Comparison of ENCODE assay signal across 19 cellular contexts in genomic region chr1:7121622-7121988, GRCh38.
A peak's percentile ranks its signal among the peaks of the same experiment; 100 is the strongest.
DNase-seq lines count a peak whose midpoint lies in the region; ATAC-seq and TF ChIP-seq lines count a peak whose summit lies in the region.
"Had no signal": no experiment of that assay in that cellular context is flagged by ENCODE, and none has a peak within 500 bp of the region (broad histone marks: within the 10 kb centered on the region; RNA-seq: fewer than 3 reads in every experiment).

No MANE protein-coding gene starts in this region.

- peaks cover 6 to 12% of the 10 kb centered on the region in 2 donors for H3K4me1 ChIP-seq in gastrocnemius medialis

- peak; percentile 18 to 47 for ATAC-seq in gastrocnemius medialis
- ATAC-seq in HG02763 (IDR thresholded peaks at IDR 0.05; ENCODE audit: unreplicated experiment) = no peak
- no peak for ATAC-seq in GM21367 (IDR thresholded peaks at IDR 0.05; ENCODE audit: unreplicated experiment)
- ATAC-seq in HG02938 (IDR thresholded peaks at IDR 0.05; ENCODE audit: unreplicated experiment) = no peak
- ATAC-seq in natural killer cell = no peak
- ATAC-seq: naive thymus-derived CD8-positive, alpha-beta T cell; T-helper 17 cell had no signal

- in situ Hi-C loops in gastrocnemius medialis (cut with MboI; ENCODE audit: low sequenced_read_pairs in 4 of 4) = no loop called here

- no peak overlapping the region for H3K4me3 Mint-ChIP-seq in natural killer cell
- H3K4me3 Mint-ChIP-seq: activated B cell treated with CpG ODN at 0.5 μM for 24 hours; CD8-positive, alpha-beta memory T cell; naive thymus-derived CD8-positive, alpha-beta T cell; T-helper 17 cell had no signal

- H3K9me3 Mint-ChIP-seq in natural killer cell = no peaks in the 10 kb centered on the region
- H3K9me3 Mint-ChIP-seq: activated B cell treated with CpG ODN at 0.5 μM for 24 hours had no signal

- DNase-seq in DMS79 (lab: John Stamatoyannopoulos, UW) = peak; percentile 27
- DNase-seq in astrocyte of the hippocampus (ENCODE audit: low read depth, low spot score) = peak; percentile 86
- peak in 45 of 51 donors; percentile 3 to 79 (median 54) for DNase-seq in hypothalamus (lab: John Stamatoyannopoulos, UW)
- peak; percentile 31 to 50 for DNase-seq in gastrocnemius medialis
- DNase-seq in natural killer cell = no peak
- DNase-seq: activated B cell treated with CpG ODN at 0.5 μM for 24 hours; brain microvascular endothelial cell; CD8-positive, alpha-beta memory T cell; effector CD4-positive, alpha-beta T cell; naive thymus-derived CD8-positive, alpha-beta T cell; NCI-H2171; stimulated activated CD4-positive, alpha-beta T cell treated with anti-CD3 and anti-CD28 coated beads, Interleukin-4, amount 100 ng/mL, for 1 hour; stimulated activated CD8-positive, alpha-beta memory T cell treated with anti-CD3 and anti-CD28 coated beads, Interleukin-4, amount 100 ng/mL, for 48 hours; T-helper 17 cell; trophoblast cell had no signal

- H3K27ac ChIP-seq in gastrocnemius medialis = peak overlapping the region in 1 of 4 donors; percentile 27
- H3K27ac ChIP-seq: brain microvascular endothelial cell had no signal

- no peaks in the 10 kb centered on the region for H3K4me1 Mint-ChIP-seq in natural killer cell
- H3K4me1 Mint-ChIP-seq: activated B cell treated with CpG ODN at 0.5 μM for 24 hours; CD8-positive, alpha-beta memory T cell; T-helper 17 cell had no signal

- no peak for TF ChIP-seq POLR2A in gastrocnemius medialis (IDR thresholded peaks at IDR 0.05)

- no peak overlapping the region for H3K4me3 ChIP-seq in gastrocnemius medialis
- H3K4me3 ChIP-seq: HAP-1 had no signal

- TF ChIP-seq CTCF in gastrocnemius medialis (IDR thresholded peaks at IDR 0.05 in 4 of 5, conservative IDR thresholded peaks at IDR 0.05 in 1 of 5) = no peak
- TF ChIP-seq CTCF in natural killer cell (IDR thresholded peaks at IDR 0.05) = no peak

- no peaks in the 10 kb centered on the region for H3K36me3 ChIP-seq in gastrocnemius medialis
- H3K36me3 ChIP-seq: brain microvascular endothelial cell, HAP-1 had no signal

- no peaks in the 10 kb centered on the region for H3K36me3 Mint-ChIP-seq in natural killer cell
- H3K36me3 Mint-ChIP-seq: naive thymus-derived CD8-positive, alpha-beta T cell had no signal

- intact Hi-C loops in gastrocnemius medialis (cut with DNase I; ENCODE audit: low total_unique reads) (no loop called here), natural killer cell (cut with micrococcal nuclease) (no loop called here)

- no peaks in the 10 kb centered on the region for H3K27me3 ChIP-seq in gastrocnemius medialis
- H3K27me3 ChIP-seq: brain microvascular endothelial cell had no signal

- H3K27me3 Mint-ChIP-seq in natural killer cell (ENCODE audit: low read depth in 2 of 2) = peaks cover 0 to 2% of the 10 kb centered on the region in 2 donors

- no peaks in the 10 kb centered on the region for H3K9me3 ChIP-seq in gastrocnemius medialis
- H3K9me3 ChIP-seq: HAP-1 had no signal

- no peak overlapping the region for H3K27ac Mint-ChIP-seq in natural killer cell
- H3K27ac Mint-ChIP-seq: activated B cell treated with CpG ODN at 0.5 μM for 24 hours; CD8-positive, alpha-beta memory T cell; naive thymus-derived CD8-positive, alpha-beta T cell; T-helper 17 cell had no signal

Comparison
In these comparisons a context has a peak if more than half of its experiments do, and no peak if none do; other contexts are left out.
1. ATAC-seq: peak in gastrocnemius medialis (2 of 2); none in HG02763 (single experiment), GM21367 (single experiment), HG02938 (single experiment) and natural killer cell (0 of 3).